11 cellular contexts compared by ENCODE assay signal in genomic region chr9:126612329-126612812, GRCh38. TPM values are rescaled to one million over a fixed set of nuclear protein-coding genes. Genes with fewer than 3 reads are reported as not detected.
DNase-seq lines count a peak whose midpoint lies in the region; ATAC-seq, FAIRE-seq and TF ChIP-seq lines count a peak whose summit lies in the region.
"Had no signal": no experiment of that assay in that cellular context is flagged by ENCODE, and none has a peak within 500 bp of the region (broad histone marks: within the 10 kb centered on the region; RNA-seq: fewer than 3 reads in every experiment).

No MANE protein-coding gene starts in this region.

- H3K4me2 ChIP-seq in keratinocyte (ENCODE audit: control insufficient read depth, extremely low read depth, insufficient read depth, low read depth, low read length), result peak overlapping the region; percentile 58
- H3K4me2 ChIP-seq in OCI-LY7 (ENCODE audit: low read length), result no peak overlapping the region

- CTCF ChIA-PET in OCI-LY7 (lab: Charles Lee; ENCODE audit: unreplicated experiment), result no interaction called here

- H3K27ac ChIP-seq in keratinocyte (ENCODE audit: control insufficient read depth, insufficient read depth, low read length) (no peak overlapping the region), tibial artery (no peak overlapping the region), OCI-LY7 (ENCODE audit: low read depth, low read length, poor library complexity, severe bottlenecking) (no peak overlapping the region)
- H3K27ac ChIP-seq: ovary had no signal

- H3K27me3 ChIP-seq in keratinocyte (ENCODE audit: control insufficient read depth, extremely low read depth, insufficient read depth, low read length), result peaks cover 47% of the 10 kb centered on the region
- H3K27me3 ChIP-seq in tibial artery, result peaks cover 0 to 93% of the 10 kb centered on the region in 2 donors
- H3K27me3 ChIP-seq: ovary had no signal

- H3K4me3 ChIP-seq in keratinocyte (ENCODE audit: control insufficient read depth in 2 of 3, extremely low read depth in 1 of 3, insufficient read depth in 2 of 3, low read depth in 1 of 3, low read length in 3 of 3), result peak overlapping the region in 2 of 3 experiments; percentile 13 to 48
- H3K4me3 ChIP-seq in tibial artery, result peak overlapping the region; percentile 34 to 39
- no peak overlapping the region for H3K4me3 ChIP-seq in OCI-LY7 (ENCODE audit: low read depth, low read length, poor library complexity, severe bottlenecking)
- H3K4me3 ChIP-seq: ovary had no signal

- no peak for DNase-seq in activated T-cell treated with anti-CD3 and anti-CD28 coated beads, Interleukin-2, amount 50 U/mL, for 4 hours
- no peak for DNase-seq in activated T-cell treated with anti-CD3 and anti-CD28 coated beads, Interleukin-2, amount 50 U/mL, for 48 hours
- no peak for DNase-seq in activated T-helper 1 cell treated with anti-CD3 and anti-CD28 coated beads, Interleukin-12 subunit alpha, Interleukin-12 subunit beta, Interleukin-2, Interleukin-4 antibody, amounts not matched to agents 30 ng/mL and 10 ng/mL and 1 ng/mL, durations not matched to agents 14 hours and 24 hours and 36 hours (ENCODE audit: low spot score)
- DNase-seq in keratinocyte (ENCODE audit: low read depth, low spot score), result no peak
- DNase-seq in tibial artery, result peak in 1 of 2 donors; percentile 12
- DNase-seq in NCI-H510A treated with DMSO at 0.1 percent for 48 hours (lab: John Stamatoyannopoulos, UW), result no peak
- no peak for DNase-seq in OCI-LY7 (ENCODE audit: low spot score)

- no peak for FAIRE-seq in keratinocyte (lab: Jason Lieb, UNC)

- H3K36me3 ChIP-seq in keratinocyte (ENCODE audit: control insufficient read depth in 2 of 2, extremely low read depth in 1 of 2, insufficient read depth in 2 of 2, low read length in 2 of 2) (no peaks in the 10 kb centered on the region), tibial artery (no peaks in the 10 kb centered on the region), OCI-LY7 (ENCODE audit: insufficient read depth, low read length) (no peaks in the 10 kb centered on the region)
- H3K36me3 ChIP-seq: ovary had no signal

- H3K9me3 Mint-ChIP-seq in activated T-cell treated with anti-CD3 and anti-CD28 coated beads, Interleukin-2, amount 50 U/mL, for 4 hours, result no peaks in the 10 kb centered on the region
- H3K9me3 Mint-ChIP-seq in activated T-helper 1 cell treated with anti-CD3 and anti-CD28 coated beads, Interleukin-12 subunit alpha, Interleukin-12 subunit beta, Interleukin-2, Interleukin-4 antibody, amounts not matched to agents 30 ng/mL and 10 ng/mL and 1 ng/mL, durations not matched to agents 14 hours and 24 hours and 36 hours, result no peaks in the 10 kb centered on the region
- H3K9me3 Mint-ChIP-seq: activated naive CD4-positive, alpha-beta T cell treated with anti-CD3 and anti-CD28 coated beads, Interleukin-2, amount 50 U/mL, for 72 hours had no signal

- intact Hi-C loops in activated T-helper 1 cell treated with anti-CD3 and anti-CD28 coated beads, Interleukin-12 subunit alpha, Interleukin-12 subunit beta, Interleukin-2, Interleukin-4 antibody, amounts not matched to agents 30 ng/mL and 10 ng/mL and 1 ng/mL, durations not matched to agents 14 hours and 24 hours and 36 hours (cut with micrococcal nuclease), result no loop called here
- intact Hi-C loops in tibial artery (cut with DNase I; ENCODE audit: low total_unique reads), result no loop called here
- intact Hi-C loops in OCI-LY7 (cut with micrococcal nuclease; ENCODE audit: unreplicated experiment), result loop anchor here (5.0 kb wide), 1 partner anchor 170 kb away; no protein-coding TSS in a partner anchor

- ATAC-seq in activated T-cell treated with anti-CD3 and anti-CD28 coated beads, Interleukin-2, amount 50 U/mL, for 4 hours, result peak in 1 of 2 donors; percentile 19
- ATAC-seq in GM18505 (IDR thresholded peaks at IDR 0.05; ENCODE audit: unreplicated experiment), result no peak

- dilution Hi-C loops in keratinocyte (cut with MboI; ENCODE audit: extremely low pct_ligation_motif_present, low sequenced_read_pairs), result no loop called here

- no peaks in the 10 kb centered on the region for H3K79me2 ChIP-seq in keratinocyte (ENCODE audit: control insufficient read depth, insufficient read depth, low read length)
- H3K79me2 ChIP-seq in OCI-LY7 (ENCODE audit: insufficient read depth, low read depth, low read length), result no peaks in the 10 kb centered on the region

- H4K20me1 ChIP-seq in keratinocyte (ENCODE audit: control insufficient read depth, extremely low read depth, insufficient read depth, low read length) (no peaks in the 10 kb centered on the region), OCI-LY7 (ENCODE audit: insufficient read depth, low read length) (no peaks in the 10 kb centered on the region)

- no peaks in the 10 kb centered on the region for H3K36me3 Mint-ChIP-seq in activated T-cell treated with anti-CD3 and anti-CD28 coated beads, Interleukin-2, amount 50 U/mL, for 4 hours (ENCODE audit: insufficient read depth)
- no peaks in the 10 kb centered on the region for H3K36me3 Mint-ChIP-seq in activated T-helper 1 cell treated with anti-CD3 and anti-CD28 coated beads, Interleukin-12 subunit alpha, Interleukin-12 subunit beta, Interleukin-2, Interleukin-4 antibody, amounts not matched to agents 30 ng/mL and 10 ng/mL and 1 ng/mL, durations not matched to agents 14 hours and 24 hours and 36 hours (ENCODE audit: low read depth)

- no peaks in the 10 kb centered on the region for H3K9me1 ChIP-seq in keratinocyte (ENCODE audit: control insufficient read depth, extremely low read depth, insufficient read depth, low read length)

- H3K4me1 Mint-ChIP-seq in activated T-cell treated with anti-CD3 and anti-CD28 coated beads, Interleukin-2, amount 50 U/mL, for 4 hours (ENCODE audit: low read depth), result peaks cover 24% of the 10 kb centered on the region
- peaks cover 8% of the 10 kb centered on the region for H3K4me1 Mint-ChIP-seq in activated T-helper 1 cell treated with anti-CD3 and anti-CD28 coated beads, Interleukin-12 subunit alpha, Interleukin-12 subunit beta, Interleukin-2, Interleukin-4 antibody, amounts not matched to agents 30 ng/mL and 10 ng/mL and 1 ng/mL, durations not matched to agents 14 hours and 24 hours and 36 hours (ENCODE audit: low read depth)

- no TSS peak for BruUV-seq in OCI-LY7 (replicated peaks; lab: Mats Ljungman, UMichigan)

- no peak for TF ChIP-seq POLR2A in GM18505 (IDR thresholded peaks at IDR 0.05; ENCODE audit: borderline replicate concordance, extremely low read depth, insufficient read depth, insufficient read length)

- peak overlapping the region; percentile 69 for H3K4me3 Mint-ChIP-seq in activated T-cell treated with anti-CD3 and anti-CD28 coated beads, Interleukin-2, amount 50 U/mL, for 4 hours
- no peak overlapping the region for H3K4me3 Mint-ChIP-seq in activated T-helper 1 cell treated with anti-CD3 and anti-CD28 coated beads, Interleukin-12 subunit alpha, Interleukin-12 subunit beta, Interleukin-2, Interleukin-4 antibody, amounts not matched to agents 30 ng/mL and 10 ng/mL and 1 ng/mL, durations not matched to agents 14 hours and 24 hours and 36 hours

- H3K4me1 ChIP-seq in keratinocyte (ENCODE audit: control insufficient read depth, extremely low read depth, insufficient read depth, low read length) (peaks cover 9% of the 10 kb centered on the region), tibial artery (peaks cover 0 to 55% (median 39%) of the 10 kb centered on the region in 4 donors), OCI-LY7 (ENCODE audit: insufficient read depth, low read length, poor library complexity, severe bottlenecking) (no peaks in the 10 kb centered on the region)

- H3K27me3 Mint-ChIP-seq in activated T-cell treated with anti-CD3 and anti-CD28 coated beads, Interleukin-2, amount 50 U/mL, for 4 hours (ENCODE audit: low read depth), result peaks cover 78% of the 10 kb centered on the region
- H3K27me3 Mint-ChIP-seq in activated T-helper 1 cell treated with anti-CD3 and anti-CD28 coated beads, Interleukin-12 subunit alpha, Interleukin-12 subunit beta, Interleukin-2, Interleukin-4 antibody, amounts not matched to agents 30 ng/mL and 10 ng/mL and 1 ng/mL, durations not matched to agents 14 hours and 24 hours and 36 hours (ENCODE audit: insufficient read depth), result peaks cover 63% of the 10 kb centered on the region

- H3K9me2 ChIP-seq in OCI-LY7 (ENCODE audit: insufficient read depth, low read length), result no peaks in the 10 kb centered on the region

- no peak for TF ChIP-seq CTCF in keratinocyte (optimal IDR thresholded peaks at IDR 0.05 in 1 of 3, IDR thresholded peaks at IDR 0.05 in 1 of 3, conservative IDR thresholded peaks at IDR 0.05 in 1 of 3; ENCODE audit: extremely low read depth in 1 of 3, insufficient read depth in 2 of 3, low read length in 3 of 3)
- TF ChIP-seq CTCF in tibial artery (IDR thresholded peaks at IDR 0.05), result no peak
- no peak for TF ChIP-seq CTCF in OCI-LY7 (conservative IDR thresholded peaks at IDR 0.05; ENCODE audit: low read length)

- H3K9ac ChIP-seq in keratinocyte (ENCODE audit: control insufficient read depth, extremely low read depth, insufficient read depth, low read length), result no peak overlapping the region

- H3K27ac Mint-ChIP-seq in activated T-helper 1 cell treated with anti-CD3 and anti-CD28 coated beads, Interleukin-12 subunit alpha, Interleukin-12 subunit beta, Interleukin-2, Interleukin-4 antibody, amounts not matched to agents 30 ng/mL and 10 ng/mL and 1 ng/mL, durations not matched to agents 14 hours and 24 hours and 36 hours, result peak overlapping the region; percentile 27
- H3K27ac Mint-ChIP-seq: activated naive CD4-positive, alpha-beta T cell treated with anti-CD3 and anti-CD28 coated beads, Interleukin-2, amount 50 U/mL, for 72 hours had no signal

- H3K9me3 ChIP-seq in keratinocyte (ENCODE audit: control insufficient read depth, low read depth, low read length), result no peaks in the 10 kb centered on the region
- no peaks in the 10 kb centered on the region for H3K9me3 ChIP-seq in tibial artery
- no peaks in the 10 kb centered on the region for H3K9me3 ChIP-seq in OCI-LY7 (ENCODE audit: low read length)
- H3K9me3 ChIP-seq: ovary had no signal

- H2AFZ ChIP-seq in keratinocyte (ENCODE audit: control insufficient read depth, low read length) (no peak overlapping the region), OCI-LY7 (ENCODE audit: low read length) (no peak overlapping the region)

- POLR2A ChIA-PET in OCI-LY7 (lab: Charles Lee), result no interaction called here

RNA-seq across cellular contexts. Expression of gene LMX1B, which starts 1.4 kb away (rescaled TPM):
- total RNA-seq in activated T-cell treated with anti-CD3 and anti-CD28 coated beads, Interleukin-2, amount 50 U/mL, for 4 hours, result not detected
- not detected in 2 replicates for total RNA-seq in activated T-helper 1 cell treated with anti-CD3 and anti-CD28 coated beads, Interleukin-12 subunit alpha, Interleukin-12 subunit beta, Interleukin-2, Interleukin-4 antibody, amounts not matched to agents 30 ng/mL and 10 ng/mL and 1 ng/mL, durations not matched to agents 14 hours and 24 hours and 36 hours
- polyA plus RNA-seq in keratinocyte, result 0.24 to 0.59 TPM (median 0.54 TPM) in 3 replicates
- 0.25 TPM for polyA plus RNA-seq in keratinocyte (2011; ENCODE audit: low read depth)
- 0.43 and 0.75 TPM in 2 replicates for polyA plus RNA-seq in keratinocyte (2011; cell fraction: cytosol; rRNA removed)
- polyA plus RNA-seq in keratinocyte (2011; cell fraction: nucleus; rRNA removed), result 2.0 and 2.1 TPM in 2 replicates
- 0.47 and 1.6 TPM in 2 replicates for polyA plus RNA-seq in keratinocyte (2012; ENCODE audit: low replicate concordance)
- polyA minus RNA-seq in keratinocyte, result 0.46 to 1.9 TPM (median 0.70 TPM) in 3 replicates
- 0.96 TPM for polyA minus RNA-seq in keratinocyte (2011; cell fraction: cytosol; rRNA and poly(A)+ RNA removed)
- 0.53 and 0.85 TPM in 2 replicates for polyA minus RNA-seq in keratinocyte (2011; cell fraction: nucleus; rRNA and poly(A)+ RNA removed)
- not detected in 2 replicates for total RNA-seq in OCI-LY7 (2014; rRNA removed; shearing (Covaris generic))
- total RNA-seq in OCI-LY7 (2022), result not detected in 2 replicates
- total RNA-seq: activated naive CD4-positive, alpha-beta T cell treated with anti-CD3 and anti-CD28 coated beads, Interleukin-2, amount 50 U/mL, for 72 hours had no signal
- polyA plus RNA-seq: BJ had no signal
